In genomic region chr10:102033787-102034186, GRCh38 we compare ENCODE assay signal across 21 cellular contexts. TPM values are rescaled to one million over a fixed set of nuclear protein-coding genes. Genes with fewer than 3 reads are reported as not detected.
A peak's percentile ranks its signal among the peaks of the same experiment; 100 is the strongest.
DNase-seq lines count a peak whose midpoint lies in the region; ATAC-seq, FAIRE-seq and TF ChIP-seq lines count a peak whose summit lies in the region.
"Had no signal": no experiment of that assay in that cellular context is flagged by ENCODE, and none has a peak within 500 bp of the region (broad histone marks: within the 10 kb centered on the region; RNA-seq: fewer than 3 reads in every experiment).

No MANE protein-coding gene starts in this region.

- peaks cover 7% of the 10 kb centered on the region for H3K36me3 ChIP-seq in mammary epithelial cell (ENCODE audit: insufficient read depth, low read length)
- peaks cover 1 to 8% of the 10 kb centered on the region in 2 experiments for H3K36me3 ChIP-seq in GM12878 (ENCODE audit: control insufficient read depth in 2 of 2, insufficient read depth in 2 of 2, low read length in 1 of 2)
- no peaks in the 10 kb centered on the region for H3K36me3 ChIP-seq in parathyroid adenoma (ENCODE audit: control insufficient read depth, insufficient read depth, low read length)
- H3K36me3 ChIP-seq in sigmoid colon, result peaks cover 4 to 73% (median 20%) of the 10 kb centered on the region in 4 donors

- intact Hi-C loops in mammary epithelial cell (cut with micrococcal nuclease), result no loop called here
- intact Hi-C loops in GM12878 (cut with micrococcal nuclease; ENCODE audit: unreplicated experiment), result no loop called here
- intact Hi-C loops in sigmoid colon (cut with DNase I), result no loop called here

- TF ChIP-seq RAD21 in GM12878 (IDR thresholded peaks at IDR 0.05; ENCODE audit: insufficient read depth, low read depth, low read length), result no peak

- dilution Hi-C loops in mammary epithelial cell (cut with HindIII; ENCODE audit: low sequenced_read_pairs), result no loop called here

- 100% methylated on average over 2 of the region's 2 CpGs for WGBS in mammary epithelial cell (ENCODE audit: low coverage, missing lambda C conversion rate)
- WGBS in GM12878 (ENCODE audit: insufficient coverage, insufficient replicate concordance, low lambda C conversion rate, missing lambda C conversion rate), result 93% methylated on average over 2 of the region's 2 CpGs
- 88 to 90% methylated on average over 2 of the region's 2 CpGs for WGBS in sigmoid colon, 2 donors

- H3K4me2 ChIP-seq in mammary epithelial cell (ENCODE audit: insufficient read depth, low read depth, low read length), result no peak overlapping the region
- no peak overlapping the region for H3K4me2 ChIP-seq in GM12878 (ENCODE audit: control insufficient read depth, insufficient read depth)
- peak overlapping the region; percentile 38 for H3K4me2 ChIP-seq in parathyroid adenoma (ENCODE audit: low read length)
- H3K4me2 ChIP-seq: A549; BLaER1 treated with 17β-estradiol and CSF1 and Interleukin-3, amounts not matched to agents 10 nM and 100 nM had no signal

- H3K27me3 ChIP-seq in mammary epithelial cell (ENCODE audit: insufficient read depth, low read length) (no peaks in the 10 kb centered on the region), GM12878 (replicated peaks in 1 of 2; ENCODE audit: control insufficient read depth in 2 of 2, insufficient read depth in 2 of 2, low read length in 1 of 2) (no peaks in the 10 kb centered on the region), parathyroid adenoma (ENCODE audit: control insufficient read depth, insufficient read depth, low read length) (no peaks in the 10 kb centered on the region), sigmoid colon (no peaks in the 10 kb centered on the region)
- H3K27me3 ChIP-seq: BLaER1 treated with 17β-estradiol and CSF1 and Interleukin-3, amounts not matched to agents 10 nM and 100 nM had no signal

- H3K9me3 ChIP-seq in mammary epithelial cell (replicated peaks; ENCODE audit: insufficient read depth, low read length) (no peaks in the 10 kb centered on the region), GM12878 (replicated peaks; ENCODE audit: control insufficient read depth, insufficient read depth, low read length) (no peaks in the 10 kb centered on the region), parathyroid adenoma (ENCODE audit: control insufficient read depth, low read length) (no peaks in the 10 kb centered on the region), sigmoid colon (no peaks in the 10 kb centered on the region)
- H3K9me3 ChIP-seq: A549, Caco-2 had no signal

- RAD21 ChIA-PET in GM12878 (lab: Charles Lee; ENCODE audit: unreplicated experiment), result interaction anchor here (0.8 kb wide), 1 partner anchor 22 kb away, joined by 3 read pairs; the partner anchor contains the start of gene ARMH3

- no peak overlapping the region for H3K4me3 ChIP-seq in mammary epithelial cell (replicated peaks in 1 of 3; ENCODE audit: insufficient read depth in 1 of 3, low read depth in 2 of 3, low read length in 3 of 3)
- H3K4me3 ChIP-seq in GM12878, result no peak overlapping the region
- no peak overlapping the region for H3K4me3 ChIP-seq in parathyroid adenoma (ENCODE audit: low read depth, low read length)
- H3K4me3 ChIP-seq in sigmoid colon, result no peak overlapping the region
- H3K4me3 ChIP-seq: A549; BLaER1 treated with 17β-estradiol and CSF1 and Interleukin-3, amounts not matched to agents 10 nM and 100 nM had no signal

- H3K79me2 ChIP-seq in mammary epithelial cell (ENCODE audit: insufficient read depth, low read length), result no peaks in the 10 kb centered on the region
- H3K79me2 ChIP-seq in GM12878 (ENCODE audit: control insufficient read depth, insufficient read depth, low read length), result no peaks in the 10 kb centered on the region
- no peaks in the 10 kb centered on the region for H3K79me2 ChIP-seq in parathyroid adenoma

- TF ChIP-seq EP300 in GM12878 (IDR thresholded peaks at IDR 0.05; ENCODE audit: borderline replicate concordance in 1 of 2, control insufficient read depth in 1 of 2, low read depth in 2 of 2, low read length in 2 of 2) (no peak), sigmoid colon (IDR thresholded peaks at IDR 0.05) (no peak)

- no peak overlapping the region for H2AFZ ChIP-seq in mammary epithelial cell (ENCODE audit: low read depth, low read length)
- H2AFZ ChIP-seq in GM12878 (ENCODE audit: control insufficient read depth, low read depth, low read length), result no peak overlapping the region
- H2AFZ ChIP-seq in parathyroid adenoma, result no peak overlapping the region

- no TSS peak for BruUV-seq in mammary epithelial cell (replicated peaks; lab: Mats Ljungman, UMichigan)
- no TSS peak for BruUV-seq in GM12878 (replicated peaks; lab: Mats Ljungman, UMichigan)

- POLR2A ChIA-PET in GM12878 (lab: Charles Lee), result no interaction called here

- in situ Hi-C loops in T47D (cut with HindIII; ENCODE audit: low pct_unique_long_range_greater_than_20kb, low sequenced_read_pairs), result no loop called here
- in situ Hi-C loops in mammary epithelial cell (cut with MboI; ENCODE audit: low sequenced_read_pairs in 2 of 2), result no loop called here
- in situ Hi-C loops in GM12878 (cut with MboI), result no loop called here

- TF ChIP-seq CTCF in mammary epithelial cell (conservative IDR thresholded peaks at IDR 0.05 in 1 of 2, IDR thresholded peaks at IDR 0.05 in 1 of 2; ENCODE audit: extremely low read depth in 1 of 2, insufficient read depth in 1 of 2, low read depth in 1 of 2, low read length in 2 of 2) (no peak), GM12878 (IDR thresholded peaks at IDR 0.05 in 2 of 3, conservative IDR thresholded peaks at IDR 0.05 in 1 of 3; ENCODE audit: control insufficient read depth in 2 of 3, extremely low read depth in 1 of 3, insufficient read depth in 1 of 3, low read depth in 3 of 3, low read length in 3 of 3) (no peak), parathyroid adenoma (IDR thresholded peaks at IDR 0.05) (no peak), sigmoid colon (IDR thresholded peaks at IDR 0.05) (no peak)

- peak; percentile 54 for FAIRE-seq in GM12878 (lab: Jason Lieb, UNC)
- FAIRE-seq: A549, D721Med, G401.6, GM12891 had no signal

- H3K9ac ChIP-seq in mammary epithelial cell (ENCODE audit: insufficient read depth, low read length) (no peak overlapping the region), GM12878 (ENCODE audit: control insufficient read depth, insufficient read depth, low read length) (no peak overlapping the region), parathyroid adenoma (no peak overlapping the region)
- H3K9ac ChIP-seq: BLaER1 treated with 17β-estradiol and CSF1 and Interleukin-3, amounts not matched to agents 10 nM and 100 nM had no signal

- SMC1A ChIA-PET in GM12878 (lab: Charles Lee; ENCODE audit: uncharacterized antibody, unreplicated experiment), result interaction anchor here (1.2 to 1.3 kb wide), 4 partner anchors 14 to 145 kb away, joined by 3 read pairs; no protein-coding TSS in a partner anchor

- H3K27ac ChIP-seq in mammary epithelial cell (ENCODE audit: insufficient read depth, low read depth, low read length) (no peak overlapping the region), GM12878 (ENCODE audit: control insufficient read depth, insufficient read depth) (no peak overlapping the region), parathyroid adenoma (no peak overlapping the region), sigmoid colon (no peak overlapping the region)
- H3K27ac ChIP-seq: 22Rv1; A549; BLaER1 treated with 17β-estradiol and CSF1 and Interleukin-3, amounts not matched to agents 10 nM and 100 nM; C4-2B had no signal

- CTCF ChIA-PET in mammary epithelial cell (lab: Charles Lee; ENCODE audit: low non-redundant PET), result no interaction called here
- CTCF ChIA-PET in GM12878 (lab: Yijun Ruan, JAX), result interaction anchor here (1.0 to 1.8 kb wide), 3 partner anchors 24 to 193 kb away, joined by 3 to 6 read pairs (median 6); no protein-coding TSS in a partner anchor

- TF ChIP-seq POLR2A in GM12878 (IDR thresholded peaks at IDR 0.05; ENCODE audit: low read depth, low read length), result no peak
- TF ChIP-seq POLR2A in sigmoid colon (IDR thresholded peaks at IDR 0.05), result no peak

- DNase-seq in T47D (ENCODE audit: low read depth in 1 of 2, low spot score in 1 of 2), result peak; percentile 37 to 41
- no peak for DNase-seq in mammary epithelial cell
- DNase-seq in GM12878 (ENCODE audit: low read depth, low spot score), result no peak
- DNase-seq in NCI-H748 treated with DMSO at 0.1 percent for 48 hours (lab: John Stamatoyannopoulos, UW), result no peak
- DNase-seq in sigmoid colon, result no peak
- DNase-seq: AML-193; Caco-2; Calu3; CD4-positive, alpha-beta T cell; CD8-positive, alpha-beta T cell; DMS79 treated with DMSO at 0.1 percent for 48 hours; GF-D8 had no signal

- H3K4me1 ChIP-seq in mammary epithelial cell (ENCODE audit: insufficient read depth, low read length) (no peaks in the 10 kb centered on the region), GM12878 (ENCODE audit: control insufficient read depth, insufficient read depth, low read length) (no peaks in the 10 kb centered on the region), parathyroid adenoma (peaks cover 3% of the 10 kb centered on the region), sigmoid colon (no peaks in the 10 kb centered on the region)
- H3K4me1 ChIP-seq: A549, Caco-2 had no signal

- no peak for ATAC-seq in GM12878
- no peak for ATAC-seq in GM19035 (IDR thresholded peaks at IDR 0.05; ENCODE audit: unreplicated experiment)
- ATAC-seq: A549; CD8-positive, alpha-beta T cell had no signal

- H4K20me1 ChIP-seq in mammary epithelial cell (ENCODE audit: insufficient read depth, low read length) (no peaks in the 10 kb centered on the region), GM12878 (ENCODE audit: control insufficient read depth, insufficient read depth) (no peaks in the 10 kb centered on the region)

RNA-seq across cellular contexts. Expression of gene ARMH3, which starts 22.2 kb away (rescaled TPM):
- total RNA-seq in mammary epithelial cell, result 10 to 100 TPM; 13.8 to 23.2 TPM
- polyA plus RNA-seq in mammary epithelial cell, result 15.0 TPM
- polyA minus RNA-seq in mammary epithelial cell, result 19.8 TPM
- 43.2 and 62.0 TPM in 2 replicates for total RNA-seq in GM12878 (2013; cell fraction: nucleolus; rRNA removed)
- 18.1 and 18.2 TPM in 2 replicates for total RNA-seq in GM12878 (2014; rRNA removed)
- total RNA-seq in GM12878 (2014; rRNA removed; fragmentation: Illumina TruSeq; extraction: Trizol), result 14.6 and 15.2 TPM in 2 replicates
- total RNA-seq in GM12878 (2021), result 23.3 and 23.5 TPM in 2 replicates
- 16.9 TPM for polyA plus RNA-seq in GM12878 (2011; ENCODE audit: low read depth)
- polyA plus RNA-seq in GM12878 (2011; rRNA removed), result 29.8 and 33.0 TPM in 2 replicates
- polyA plus RNA-seq in GM12878 (2011; cell fraction: cytosol; rRNA removed), result 27.3 and 29.8 TPM in 2 replicates
- polyA plus RNA-seq in GM12878 (2011; cell fraction: nucleus; rRNA removed), result 15.9 and 18.5 TPM in 2 replicates
- polyA plus RNA-seq in GM12878 (2012), result 17.3 and 21.9 TPM in 2 replicates
- polyA plus RNA-seq in GM12878 (2014; fragmentation: Illumina TruSeq; extraction: Trizol), result 22.4 and 22.7 TPM in 2 replicates
- 10 to 100 TPM; 13.6 to 14.0 TPM for polyA plus RNA-seq in GM12878 (2014; fragmentation: Nextera tagmentation; extraction: Ambion mirVana)
- polyA plus RNA-seq in GM12878 (2014; rRNA removed), result 21.5 and 22.1 TPM in 2 replicates
- polyA plus RNA-seq in GM12878 (2016; fragmentation: Nextera tagmentation; extraction: Ambion mirVana), result 10 to 100 TPM; 13.0 to 14.2 TPM
- 27.2 and 31.7 TPM in 2 replicates for polyA minus RNA-seq in GM12878 (2011; rRNA and poly(A)+ RNA removed)
- 9.1 and 9.6 TPM in 2 replicates for polyA minus RNA-seq in GM12878 (2011; cell fraction: cytosol; rRNA and poly(A)+ RNA removed)
- polyA minus RNA-seq in GM12878 (2011; cell fraction: nucleus; rRNA and poly(A)+ RNA removed), result 15.4 and 23.5 TPM in 2 replicates
- total RNA-seq in sigmoid colon, result 10 to 100 TPM; 18.5 to 23.2 (median 21.0) TPM
- 10 to 100 TPM; 17.4 to 22.8 (median 18.5) TPM for polyA plus RNA-seq in sigmoid colon

RNA-seq across cellular contexts. Expression of gene HPS6, which starts 31.4 kb away (rescaled TPM):
- total RNA-seq in mammary epithelial cell (10 to 100 TPM; 26.8 to 39.3 TPM), GM12878 (2014; rRNA removed) (22.1 and 27.2 TPM in 2 replicates), GM12878 (2014; rRNA removed; fragmentation: Illumina TruSeq; extraction: Trizol) (9.2 and 9.8 TPM in 2 replicates), GM12878 (2021) (28.0 and 30.2 TPM in 2 replicates), sigmoid colon (10 to 100 TPM; 12.5 to 18.9 (median 17.2) TPM)
- polyA plus RNA-seq in mammary epithelial cell (23.3 TPM), GM12878 (2011; rRNA removed) (2.5 and 5.3 TPM in 2 replicates), GM12878 (2014; fragmentation: Illumina TruSeq; extraction: Trizol) (2.5 and 7.1 TPM in 2 replicates), GM12878 (2014; fragmentation: Nextera tagmentation; extraction: Ambion mirVana) (1 to 10 TPM; 1.4 to 2.8 TPM), GM12878 (2014; rRNA removed) (14.1 and 18.7 TPM in 2 replicates), GM12878 (2016; fragmentation: Nextera tagmentation; extraction: Ambion mirVana) (10 to 100 TPM; 16.3 to 20.7 TPM), sigmoid colon (10 to 100 TPM in 2 of 3 donors, 1 to 10 TPM in 1; 9.0 to 13.4 (median 11.6) TPM)
- polyA minus RNA-seq in mammary epithelial cell, result 41.6 TPM
- 15.2 and 21.1 TPM in 2 replicates for total RNA-seq in GM12878 (2013; cell fraction: nucleolus; rRNA removed)
- polyA plus RNA-seq in GM12878 (2011; ENCODE audit: low read depth), result 3.9 TPM
- 8.9 and 10.7 TPM in 2 replicates for polyA plus RNA-seq in GM12878 (2011; cell fraction: cytosol; rRNA removed)
- 6.8 and 8.5 TPM in 2 replicates for polyA plus RNA-seq in GM12878 (2011; cell fraction: nucleus; rRNA removed)
- 9.5 and 11.5 TPM in 2 replicates for polyA plus RNA-seq in GM12878 (2012)
- 7.5 and 17.2 TPM in 2 replicates for polyA minus RNA-seq in GM12878 (2011; rRNA and poly(A)+ RNA removed)
- 6.5 and 8.5 TPM in 2 replicates for polyA minus RNA-seq in GM12878 (2011; cell fraction: cytosol; rRNA and poly(A)+ RNA removed)
- polyA minus RNA-seq in GM12878 (2011; cell fraction: nucleus; rRNA and poly(A)+ RNA removed), result 12.2 and 16.0 TPM in 2 replicates

Comparison
In these comparisons a context has a peak if more than half of its experiments do, and no peak if none do; other contexts are left out.
1. DNase-seq: peak in T47D (2 of 2); none in mammary epithelial cell (single experiment), GM12878 (single experiment), NCI-H748 treated with DMSO at 0.1 percent for 48 hours (single experiment) and sigmoid colon (single experiment).